ENCODE assay signal across 9 cellular contexts in the genomic region with DNA sequence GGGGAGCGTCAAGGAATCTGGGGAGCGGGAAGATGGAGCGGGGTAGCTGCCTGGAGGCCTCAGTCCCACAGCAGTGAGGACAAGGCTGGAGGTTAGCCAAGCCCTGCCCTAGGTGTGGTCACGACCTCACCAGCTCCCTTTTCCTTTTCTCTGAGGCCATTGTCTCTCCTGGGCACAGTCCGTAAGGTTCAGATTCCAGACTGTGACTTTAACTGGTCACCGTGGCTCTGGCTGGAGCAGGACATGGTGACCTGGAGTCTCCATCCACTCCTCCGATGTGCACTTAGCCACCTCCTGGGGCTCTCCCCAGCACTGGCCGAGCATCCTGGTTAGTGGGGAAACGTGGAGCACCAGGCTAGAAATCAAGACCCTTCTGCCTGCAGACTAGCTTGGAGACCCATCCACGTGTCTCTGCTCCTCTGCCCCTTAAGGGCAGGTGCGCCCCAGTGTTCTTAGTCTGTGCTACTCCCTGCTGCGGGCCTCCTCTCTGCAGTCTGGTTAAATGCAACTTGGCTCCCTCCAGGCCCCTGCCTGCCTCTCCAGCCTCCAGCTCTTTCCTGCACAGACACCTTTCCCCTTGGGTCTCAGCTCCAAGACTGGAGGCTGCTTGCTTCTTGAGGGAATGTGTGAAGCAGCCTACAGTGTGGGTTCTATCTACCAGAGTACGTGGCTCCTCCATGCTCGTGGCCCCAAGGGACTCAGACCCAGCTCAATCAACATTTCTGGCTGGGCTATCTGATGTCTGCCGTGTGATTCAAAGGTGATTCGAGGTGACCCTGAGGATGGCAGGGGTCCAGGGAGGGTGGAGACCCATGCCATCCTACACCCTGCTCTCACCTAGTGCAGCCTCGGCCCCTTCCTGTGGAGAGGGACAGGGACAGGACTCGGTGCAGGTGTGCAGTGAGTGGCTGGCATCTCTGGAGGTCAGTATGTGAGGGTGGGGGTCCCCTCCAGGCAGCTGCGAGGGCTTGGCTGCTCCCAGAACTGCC. TPM values are rescaled to one million over a fixed set of nuclear protein-coding genes. Genes with fewer than 3 reads are reported as not detected.
DNase-seq lines count a peak whose midpoint lies in the region; ATAC-seq and TF ChIP-seq lines count a peak whose summit lies in the region.
"Had no signal": no experiment of that assay in that cellular context is flagged by ENCODE, and none has a peak within 500 bp of the region (broad histone marks: within the 10 kb centered on the region; RNA-seq: fewer than 3 reads in every experiment).

No MANE protein-coding gene starts in this region.

- peak overlapping the region; percentile 78 for H3K27ac Mint-ChIP-seq in activated CD4-positive, alpha-beta T cell treated with anti-CD3 and anti-CD28 coated beads for 36 hours

- H3K4me3 ChIP-seq in RWPE2 (ENCODE audit: severe bottlenecking) (peak overlapping the region; percentile 87), fibroblast of lung (replicated peaks in 1 of 4; ENCODE audit: control extremely low read depth in 1 of 4, insufficient read depth in 1 of 4, low read depth in 3 of 4, low read length in 4 of 4) (peak overlapping the region in 3 of 4 experiments; percentile 78 to 98 (median 95)), skeletal muscle tissue (ENCODE audit: low read length in 3 of 3) (peak overlapping the region; percentile 17 to 97 (median 88))

- no peak for DNase-seq in activated CD4-positive, alpha-beta T cell treated with anti-CD3 and anti-CD28 coated beads for 36 hours
- no peak for DNase-seq in activated CD4-positive, alpha-beta T cell treated with anti-CD3 and anti-CD28 coated beads for 1 hour
- DNase-seq in RWPE2 (ENCODE audit: low spot score): no peak
- no peak for DNase-seq in fibroblast of lung (ENCODE audit: low read depth in 2 of 2)
- DNase-seq in pons (ENCODE audit: low spot score): no peak
- DNase-seq in midbrain (lab: John Stamatoyannopoulos, UW): no peak
- no peak for DNase-seq in occipital lobe (lab: John Stamatoyannopoulos, UW)

- peaks cover 49% of the 10 kb centered on the region for H3K79me2 ChIP-seq in fibroblast of lung (ENCODE audit: control insufficient read depth, insufficient read depth, low read length)

- ATAC-seq in activated CD4-positive, alpha-beta T cell treated with anti-CD3 and anti-CD28 coated beads for 36 hours: no peak
- no peak for ATAC-seq in RWPE2 (ENCODE audit: low read depth)

- POLR2A ChIA-PET in activated CD4-positive, alpha-beta T cell treated with anti-CD3 and anti-CD28 coated beads for 36 hours (lab: Charles Lee): interaction anchor here (0.8 to 2.7 kb wide), 4 partner anchors 9 to 29 kb away, joined by 3 to 14 read pairs (median 4); a partner anchor contains a TSS

- H3K36me3 Mint-ChIP-seq in activated CD4-positive, alpha-beta T cell treated with anti-CD3 and anti-CD28 coated beads for 36 hours (ENCODE audit: low read depth): peaks cover 8% of the 10 kb centered on the region

- H2AFZ ChIP-seq in fibroblast of lung (ENCODE audit: low read length): no peak overlapping the region

- H4K20me1 ChIP-seq in fibroblast of lung (ENCODE audit: control insufficient read depth, extremely low read depth, insufficient read depth, low read length): no peaks in the 10 kb centered on the region

- no peaks in the 10 kb centered on the region for H3K9me3 Mint-ChIP-seq in activated CD4-positive, alpha-beta T cell treated with anti-CD3 and anti-CD28 coated beads for 36 hours (ENCODE audit: low read depth)

- peaks cover 18% of the 10 kb centered on the region for H3K27me3 ChIP-seq in RWPE2 (ENCODE audit: insufficient read depth, poor library complexity, severe bottlenecking)
- peaks cover 7% of the 10 kb centered on the region for H3K27me3 ChIP-seq in fibroblast of lung (ENCODE audit: control insufficient read depth, insufficient read depth, low read length)
- peaks cover 13 to 18% (median 15%) of the 10 kb centered on the region in 3 donors for H3K27me3 ChIP-seq in skeletal muscle tissue (ENCODE audit: control insufficient read depth in 3 of 3, insufficient read depth in 3 of 3, low read length in 3 of 3)

- CTCF ChIA-PET in activated CD4-positive, alpha-beta T cell treated with anti-CD3 and anti-CD28 coated beads for 36 hours (lab: Charles Lee): interaction anchor here (0.6 to 2.4 kb wide), 3 partner anchors 9 to 63 kb away, joined by 4 to 9 read pairs (median 6); a partner anchor contains a TSS

- H3K9me3 ChIP-seq in RWPE2 (ENCODE audit: severe bottlenecking): no peaks in the 10 kb centered on the region
- H3K9me3 ChIP-seq in fibroblast of lung (ENCODE audit: control insufficient read depth, insufficient read depth, low read depth, low read length): no peaks in the 10 kb centered on the region
- H3K9me3 ChIP-seq in skeletal muscle tissue (ENCODE audit: control insufficient read depth in 3 of 3, low read length in 3 of 3): no peaks in the 10 kb centered on the region

- H3K36me3 ChIP-seq in RWPE2 (ENCODE audit: low read depth) (peaks cover 21% of the 10 kb centered on the region), fibroblast of lung (ENCODE audit: control insufficient read depth, insufficient read depth, low read length) (peaks cover 11% of the 10 kb centered on the region), skeletal muscle tissue (ENCODE audit: control insufficient read depth in 3 of 3, insufficient read depth in 3 of 3, low read length in 3 of 3) (peaks cover 4 to 10% (median 6%) of the 10 kb centered on the region in 3 donors)

- H3K4me1 ChIP-seq in RWPE2 (ENCODE audit: insufficient read depth, poor library complexity, severe bottlenecking) (peaks cover 18% of the 10 kb centered on the region), fibroblast of lung (ENCODE audit: control insufficient read depth, extremely low read depth, insufficient read depth, low read length) (peaks cover 34% of the 10 kb centered on the region), skeletal muscle tissue (ENCODE audit: control insufficient read depth in 3 of 3, insufficient read depth in 3 of 3, low read length in 3 of 3) (peaks cover 46 to 75% (median 70%) of the 10 kb centered on the region in 3 donors)

- peaks cover 41% of the 10 kb centered on the region for H3K4me1 Mint-ChIP-seq in activated CD4-positive, alpha-beta T cell treated with anti-CD3 and anti-CD28 coated beads for 36 hours

- peaks cover 16% of the 10 kb centered on the region for H3K27me3 Mint-ChIP-seq in activated CD4-positive, alpha-beta T cell treated with anti-CD3 and anti-CD28 coated beads for 36 hours

- H3K27ac ChIP-seq in RWPE2 (ENCODE audit: poor library complexity, severe bottlenecking) (peak overlapping the region; percentile 75), fibroblast of lung (ENCODE audit: insufficient read depth, low read length) (no peak overlapping the region), skeletal muscle tissue (ENCODE audit: low read depth, low read length) (no peak overlapping the region)

- H3K4me2 ChIP-seq in fibroblast of lung (ENCODE audit: extremely low read depth, insufficient read depth, low read length): peak overlapping the region; percentile 96

- intact Hi-C loops in activated CD4-positive, alpha-beta T cell treated with anti-CD3 and anti-CD28 coated beads for 36 hours (cut with DNase I, micrococcal nuclease): no loop called here

- peak overlapping the region; percentile 90 for H3K4me3 Mint-ChIP-seq in activated CD4-positive, alpha-beta T cell treated with anti-CD3 and anti-CD28 coated beads for 36 hours

- H3K9ac ChIP-seq in fibroblast of lung (ENCODE audit: insufficient read depth, low read length) (no peak overlapping the region), skeletal muscle tissue (ENCODE audit: low read depth in 1 of 3, low read length in 3 of 3) (peak overlapping the region in 2 of 3 donors; percentile 12 to 99)

- TF ChIP-seq CTCF in RWPE2 (IDR thresholded peaks at IDR 0.05; ENCODE audit: poor library complexity, severe bottlenecking) (no peak), fibroblast of lung (conservative IDR thresholded peaks at IDR 0.05 in 1 of 2, IDR thresholded peaks at IDR 0.05 in 1 of 2; ENCODE audit: low read depth in 1 of 2, low read length in 2 of 2) (no peak)

RNA-seq across cellular contexts. Expression of a gene that starts 5.2 kb away (rescaled TPM):
- 10 to 100 TPM; 48.5 to 52.8 TPM for total RNA-seq in activated CD4-positive, alpha-beta T cell treated with anti-CD3 and anti-CD28 coated beads for 36 hours
- total RNA-seq in fibroblast of lung (72.2 and 161 TPM in 2 replicates), skeletal muscle tissue (17.2 TPM), occipital lobe (30.3 TPM)
- polyA plus RNA-seq in fibroblast of lung: 44.3 and 56.1 TPM in 2 replicates
- 128 and 154 TPM in 2 replicates for polyA plus RNA-seq in fibroblast of lung (2012)
- polyA minus RNA-seq in fibroblast of lung (ENCODE audit: low replicate concordance): 154 and 206 TPM in 2 replicates

RNA-seq across cellular contexts. Expression of a gene that starts 23.2 kb away (rescaled TPM):
- total RNA-seq in activated CD4-positive, alpha-beta T cell treated with anti-CD3 and anti-CD28 coated beads for 36 hours: not detected
- not detected in 2 replicates for total RNA-seq in fibroblast of lung
- not detected in 2 replicates for polyA plus RNA-seq in fibroblast of lung
- polyA plus RNA-seq in fibroblast of lung (2012): not detected in 2 replicates
- not detected in 2 replicates for polyA minus RNA-seq in fibroblast of lung (ENCODE audit: low replicate concordance)
- not detected for total RNA-seq in skeletal muscle tissue
- total RNA-seq in occipital lobe: not detected
- total RNA-seq: M059J had no signal

RNA-seq across cellular contexts. Expression of a gene that starts 28.9 kb away (rescaled TPM):
- 10 to 100 TPM; 12.9 to 13.4 TPM for total RNA-seq in activated CD4-positive, alpha-beta T cell treated with anti-CD3 and anti-CD28 coated beads for 36 hours
- total RNA-seq in fibroblast of lung (5.4 and 6.2 TPM in 2 replicates), skeletal muscle tissue (3.7 TPM), occipital lobe (9.7 TPM)
- 7.5 and 9.5 TPM in 2 replicates for polyA plus RNA-seq in fibroblast of lung
- 10.5 and 15.1 TPM in 2 replicates for polyA plus RNA-seq in fibroblast of lung (2012)
- 6.1 and 6.8 TPM in 2 replicates for polyA minus RNA-seq in fibroblast of lung (ENCODE audit: low replicate concordance)

RNA-seq across cellular contexts. Expression of a gene that starts 42.2 kb away (rescaled TPM):
- not detected for total RNA-seq in activated CD4-positive, alpha-beta T cell treated with anti-CD3 and anti-CD28 coated beads for 36 hours
- not detected in 2 replicates for total RNA-seq in fibroblast of lung
- not detected in 2 replicates for polyA plus RNA-seq in fibroblast of lung
- not detected in 2 replicates for polyA plus RNA-seq in fibroblast of lung (2012)
- polyA minus RNA-seq in fibroblast of lung (ENCODE audit: low replicate concordance): not detected in 2 replicates
- total RNA-seq in skeletal muscle tissue: not detected
- total RNA-seq in occipital lobe: not detected
- total RNA-seq: M059J had no signal

RNA-seq across cellular contexts. Expression of a gene that starts 51.1 kb away (rescaled TPM):
- 10 to 100 TPM; 23.7 to 27.5 TPM for total RNA-seq in activated CD4-positive, alpha-beta T cell treated with anti-CD3 and anti-CD28 coated beads for 36 hours
- total RNA-seq in fibroblast of lung (36.2 and 39.5 TPM in 2 replicates), skeletal muscle tissue (41.8 TPM), occipital lobe (68.0 TPM)
- 34.3 and 41.5 TPM in 2 replicates for polyA plus RNA-seq in fibroblast of lung
- polyA plus RNA-seq in fibroblast of lung (2012): 35.2 and 35.7 TPM in 2 replicates
- 99.5 and 137 TPM in 2 replicates for polyA minus RNA-seq in fibroblast of lung (ENCODE audit: low replicate concordance)
